1 cellular context compared by ENCODE assay signal in genomic region chr10:21705142-21705827, GRCh38.
TF ChIP-seq lines count a peak whose summit lies in the region.

No MANE protein-coding gene starts in this region.

TF ChIP-seq in IMR-90, 13 proteins besides CTCF, POLR2A, EP300 and RAD21 (continued from another document):
- TF ChIP-seq MAFK (IDR thresholded peaks at IDR 0.05; ENCODE audit: low read depth, low read length): no peak
- no peak for TF ChIP-seq CEBPB (IDR thresholded peaks at IDR 0.05; ENCODE audit: low read depth, low read length)
- TF ChIP-seq RFX5 (IDR thresholded peaks at IDR 0.05; ENCODE audit: low read depth, low read length): no peak
- no peak for TF ChIP-seq NFE2L2 (IDR thresholded peaks at IDR 0.05; ENCODE audit: low read depth, low read length)
- TF ChIP-seq BHLHE40 (IDR thresholded peaks at IDR 0.05; ENCODE audit: low read depth, low read length): no peak
- no peak for TF ChIP-seq MXI1 (IDR thresholded peaks at IDR 0.05; ENCODE audit: borderline replicate concordance, low read depth, low read length)
- TF ChIP-seq FOS (IDR thresholded peaks at IDR 0.05; ENCODE audit: low read depth, low read length): no peak
- no peak for TF ChIP-seq MAZ (IDR thresholded peaks at IDR 0.05; ENCODE audit: borderline replicate concordance, low read depth, low read length)
- TF ChIP-seq CHD1 (IDR thresholded peaks at IDR 0.05; ENCODE audit: low read depth, low read length): no peak
- TF ChIP-seq, protein P1, sequence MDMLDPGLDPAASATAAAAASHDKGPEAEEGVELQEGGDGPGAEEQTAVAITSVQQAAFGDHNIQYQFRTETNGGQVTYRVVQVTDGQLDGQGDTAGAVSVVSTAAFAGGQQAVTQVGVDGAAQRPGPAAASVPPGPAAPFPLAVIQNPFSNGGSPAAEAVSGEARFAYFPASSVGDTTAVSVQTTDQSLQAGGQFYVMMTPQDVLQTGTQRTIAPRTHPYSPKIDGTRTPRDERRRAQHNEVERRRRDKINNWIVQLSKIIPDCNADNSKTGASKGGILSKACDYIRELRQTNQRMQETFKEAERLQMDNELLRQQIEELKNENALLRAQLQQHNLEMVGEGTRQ (IDR thresholded peaks at IDR 0.05; ENCODE audit: low read depth, low read length): no peak
- no peak for TF ChIP-seq SMC3 (IDR thresholded peaks at IDR 0.05; ENCODE audit: low read depth, low read length)
- no peak for TF ChIP-seq ELK1 (IDR thresholded peaks at IDR 0.05; ENCODE audit: borderline replicate concordance, low read depth, low read length)
